Comparison of ENCODE assay signal across 14 cellular contexts in genomic region chr4:184444215-184444952, GRCh38. TPM values are rescaled to one million over a fixed set of nuclear protein-coding genes. Genes with fewer than 3 reads are reported as not detected.
DNase-seq lines count a peak whose midpoint lies in the region; ATAC-seq and TF ChIP-seq lines count a peak whose summit lies in the region.
"Had no signal": no experiment of that assay in that cellular context is flagged by ENCODE, and none has a peak within 500 bp of the region (broad histone marks: within the 10 kb centered on the region; RNA-seq: fewer than 3 reads in every experiment).

No MANE protein-coding gene starts in this region.

- no peaks in the 10 kb centered on the region for H3K27me3 Mint-ChIP-seq in activated naive CD8-positive, alpha-beta T cell

- POLR2A ChIA-PET in RWPE1 (lab: Yijun Ruan, JAX; ENCODE audit: low non-redundant PET) = no interaction called here

- peak overlapping the region; percentile 54 for H3K27ac Mint-ChIP-seq in activated naive CD8-positive, alpha-beta T cell

- no peak for TF ChIP-seq CTCF in RWPE1 (conservative IDR thresholded peaks at IDR 0.05; ENCODE audit: low read depth)

- peak overlapping the region; percentile 14 for H3K4me3 Mint-ChIP-seq in activated naive CD8-positive, alpha-beta T cell

- H3K4me1 Mint-ChIP-seq in activated naive CD8-positive, alpha-beta T cell (ENCODE audit: low read depth) = peaks cover 89% of the 10 kb centered on the region

- H3K36me3 Mint-ChIP-seq in activated naive CD8-positive, alpha-beta T cell = peaks cover 8% of the 10 kb centered on the region

- DNase-seq in A172 (ENCODE audit: low spot score) (peak; percentile 9), GM03348 (ENCODE audit: low spot score) (peak; percentile 74), islet precursor cell (peak; percentile 12), RWPE1 (ENCODE audit: low spot score) (no peak), GF-D8 (lab: John Stamatoyannopoulos, UW) (no peak)
- DNase-seq: activated effector memory CD4-positive, alpha-beta T cell treated with Interleukin-2 at 50 U/mL for 16 hours; effector memory CD4-positive, alpha-beta T cell; foreskin keratinocyte; mesendoderm; ovary; SHP77 had no signal

- ATAC-seq in GM21786 (IDR thresholded peaks at IDR 0.05; ENCODE audit: unreplicated experiment) (no peak), GM21526 (IDR thresholded peaks at IDR 0.05; ENCODE audit: low FRiP score, unreplicated experiment) (no peak)
- ATAC-seq: foreskin keratinocyte had no signal

- CTCF ChIA-PET in RWPE1 (lab: Yijun Ruan, JAX) = no interaction called here

- no peak overlapping the region for H3K27ac ChIP-seq in RWPE1
- H3K27ac ChIP-seq: foreskin keratinocyte, ovary had no signal

- no peaks in the 10 kb centered on the region for H3K9me3 Mint-ChIP-seq in activated naive CD8-positive, alpha-beta T cell (ENCODE audit: low read depth)

RNA-seq across cellular contexts. Expression of gene IRF2, which starts 30.0 kb away (rescaled TPM):
- total RNA-seq in A172 (2014; rRNA removed; shearing (Covaris generic)) = 22.6 and 25.8 TPM in 2 replicates

Comparison
In these comparisons a context has a peak if more than half of its experiments do, and no peak if none do; other contexts are left out.
1. DNase-seq: peak in A172 (single experiment), GM03348 (single experiment) and islet precursor cell (single experiment); none in RWPE1 (single experiment) and GF-D8 (single experiment).